In genomic region chr5:24633705-24634325, GRCh38 we compare ENCODE assay signal across 9 cellular contexts. TPM values are rescaled to one million over a fixed set of nuclear protein-coding genes. Genes with fewer than 3 reads are reported as not detected.
DNase-seq lines count a peak whose midpoint lies in the region; ATAC-seq, FAIRE-seq and TF ChIP-seq lines count a peak whose summit lies in the region.
"Had no signal": no experiment of that assay in that cellular context is flagged by ENCODE, and none has a peak within 500 bp of the region (broad histone marks: within the 10 kb centered on the region; RNA-seq: fewer than 3 reads in every experiment).

No MANE protein-coding gene starts in this region.

- H3K27ac ChIP-seq in MM.1S (ENCODE audit: low read length) (no peak overlapping the region), SK-N-SH (ENCODE audit: low read depth in 2 of 2, low read length in 1 of 2) (no peak overlapping the region), transverse colon (no peak overlapping the region)

- H3K36me3 ChIP-seq in MM.1S (replicated peaks; ENCODE audit: insufficient read depth, low read length) (no peaks in the 10 kb centered on the region), SK-N-SH (replicated peaks in 1 of 2; ENCODE audit: control insufficient read depth in 1 of 2, insufficient read depth in 2 of 2, low read length in 1 of 2) (no peaks in the 10 kb centered on the region), transverse colon (no peaks in the 10 kb centered on the region)

- H3K9ac ChIP-seq in MM.1S (ENCODE audit: low read length) (no peak overlapping the region), SK-N-SH (no peak overlapping the region)

- no peaks in the 10 kb centered on the region for H3K27me3 ChIP-seq in MM.1S (replicated peaks; ENCODE audit: insufficient read depth, low read length)
- H3K27me3 ChIP-seq in SK-N-SH (ENCODE audit: insufficient read depth) = no peaks in the 10 kb centered on the region
- H3K27me3 ChIP-seq in transverse colon = no peaks in the 10 kb centered on the region

- H3K36me3 Mint-ChIP-seq in T-cell = no peaks in the 10 kb centered on the region

- H3K4me3 ChIP-seq in MM.1S (ENCODE audit: low read length) = no peak overlapping the region
- no peak overlapping the region for H3K4me3 ChIP-seq in SK-N-SH (ENCODE audit: low read depth in 2 of 2, low read length in 1 of 2)
- H3K4me3 ChIP-seq in transverse colon = no peak overlapping the region

- in situ Hi-C loops in transverse colon (cut with MboI; ENCODE audit: low pct_ligation_motif_present in 1 of 4, low pct_unique_long_range_greater_than_20kb in 1 of 4, low sequenced_read_pairs in 3 of 4) = no loop called here

- H3K4me2 ChIP-seq in MM.1S (ENCODE audit: low read depth, low read length) (no peak overlapping the region), SK-N-SH (no peak overlapping the region)

- ATAC-seq in GM18519 (IDR thresholded peaks at IDR 0.05; ENCODE audit: low FRiP score, unreplicated experiment) (peak; percentile 72), T-cell (replicated peaks in 1 of 4) (no peak)

- DNase-seq in AG08396 (ENCODE audit: low spot score) = peak; percentile 7
- DNase-seq in MM.1S = peak; percentile 64
- DNase-seq in SK-N-SH = peak; percentile 6
- DNase-seq in frontal cortex (ENCODE audit: low spot score in 2 of 2) = no peak
- DNase-seq in transverse colon = no peak
- DNase-seq in T-cell = no peak
- no peak for DNase-seq in GM19239 (ENCODE audit: insufficient read length, low spot score)

- peaks cover 3 to 5% (median 4%) of the 10 kb centered on the region in 3 donors for H3K9me3 Mint-ChIP-seq in T-cell

- H3K4me3 Mint-ChIP-seq in T-cell = no peak overlapping the region

- no peaks in the 10 kb centered on the region for H3K9me2 ChIP-seq in MM.1S (replicated peaks; ENCODE audit: insufficient read depth, low read length)
- H3K9me2 ChIP-seq in SK-N-SH = no peaks in the 10 kb centered on the region

- H4K20me1 ChIP-seq in MM.1S (ENCODE audit: insufficient read depth, low read length) (no peaks in the 10 kb centered on the region), SK-N-SH (ENCODE audit: insufficient read depth) (no peaks in the 10 kb centered on the region)

- TF ChIP-seq POLR2A in transverse colon (IDR thresholded peaks at IDR 0.05) = no peak

- no peak overlapping the region for H3K27ac Mint-ChIP-seq in T-cell

- H3K79me2 ChIP-seq in MM.1S (ENCODE audit: low read length) = no peaks in the 10 kb centered on the region
- no peaks in the 10 kb centered on the region for H3K79me2 ChIP-seq in SK-N-SH (ENCODE audit: insufficient read depth)

- no peaks in the 10 kb centered on the region for H3K9me3 ChIP-seq in MM.1S (replicated peaks; ENCODE audit: insufficient read depth, low read length)
- no peaks in the 10 kb centered on the region for H3K9me3 ChIP-seq in SK-N-SH
- H3K9me3 ChIP-seq in transverse colon = no peaks in the 10 kb centered on the region

- H3K4me1 ChIP-seq in MM.1S (ENCODE audit: low read length) (no peaks in the 10 kb centered on the region), SK-N-SH (ENCODE audit: control insufficient read depth in 1 of 2, insufficient read depth in 2 of 2, low read depth in 1 of 2, low read length in 1 of 2) (no peaks in the 10 kb centered on the region), transverse colon (no peaks in the 10 kb centered on the region)

- TF ChIP-seq RAD21 in SK-N-SH (IDR thresholded peaks at IDR 0.05; ENCODE audit: low read length) = peak; percentile 73

- H3F3A ChIP-seq in MM.1S (ENCODE audit: insufficient read depth, low read length) (no peaks in the 10 kb centered on the region), SK-N-SH (replicated peaks; ENCODE audit: insufficient read depth) (no peaks in the 10 kb centered on the region)

- TF ChIP-seq CTCF in MM.1S (IDR thresholded peaks at IDR 0.05; ENCODE audit: low read length) (peak; percentile 61), SK-N-SH (IDR thresholded peaks at IDR 0.05) (peak; percentile 77), transverse colon (IDR thresholded peaks at IDR 0.05) (peak; percentile 38 to 61 (median 48))

- POLR2A ChIA-PET in SK-N-SH (lab: Yijun Ruan, JAX) (no interaction called here), T-cell (lab: Charles Lee) (interaction anchor here in 1 of 2 donors (0.6 kb wide), 1 partner anchor 182 kb away, joined by 3 read pairs; no protein-coding TSS in a partner anchor)

- TF ChIP-seq EP300 in SK-N-SH (IDR thresholded peaks at IDR 0.05; ENCODE audit: borderline replicate concordance in 1 of 2, low read depth in 1 of 2, low read length in 1 of 2) (no peak), transverse colon (IDR thresholded peaks at IDR 0.05; ENCODE audit: low read depth) (no peak)

- FAIRE-seq in frontal cortex (lab: Jason Lieb, UNC) = peak; percentile 97
- FAIRE-seq in GM19239 (lab: Jason Lieb, UNC) = no peak

- intact Hi-C loops in transverse colon (cut with DNase I; ENCODE audit: low total_unique reads) = no loop called here

- no peaks in the 10 kb centered on the region for H3K27me3 Mint-ChIP-seq in T-cell

- no peak overlapping the region for H2AFZ ChIP-seq in MM.1S (ENCODE audit: low read length)
- H2AFZ ChIP-seq in SK-N-SH (ENCODE audit: low read depth) = no peak overlapping the region

- WGBS in SK-N-SH (ENCODE audit: low lambda C conversion rate) = under 1% methylated on average over 4 of the region's 4 CpGs
- 0 to 1% methylated on average over 4 of the region's 4 CpGs for WGBS in transverse colon (ENCODE audit: low coverage in 1 of 2), 2 donors

- no peaks in the 10 kb centered on the region for H3K4me1 Mint-ChIP-seq in T-cell

- CTCF ChIA-PET in SK-N-SH (lab: Yijun Ruan, JAX) = interaction anchor here (0.8 to 0.9 kb wide), 2 partner anchors 9 to 17 kb away, joined by 3 read pairs; no protein-coding TSS in a partner anchor
- CTCF ChIA-PET in T-cell (lab: Charles Lee) = no interaction called here

TF ChIP-seq in SK-N-SH, 30 proteins besides CTCF, POLR2A, EP300 and RAD21:
- TF ChIP-seq MAX (IDR thresholded peaks at IDR 0.05; ENCODE audit: low read depth) (no peak), YY1 (IDR thresholded peaks at IDR 0.05; ENCODE audit: low read depth) (no peak), JUND (IDR thresholded peaks at IDR 0.05) (no peak), TAF1 (IDR thresholded peaks at IDR 0.05; ENCODE audit: borderline replicate concordance, low read depth, low read length) (no peak), SMC3 (IDR thresholded peaks at IDR 0.05; ENCODE audit: low read depth, low read length) (peak; percentile 50)

RNA-seq across cellular contexts. Expression of gene CDH10, which starts 11.0 kb away (rescaled TPM):
- 0.10 and 0.24 TPM in 2 replicates for polyA plus RNA-seq in SK-N-SH (2012; rRNA removed)
- polyA plus RNA-seq in SK-N-SH (2012; cell fraction: cytosol; rRNA removed) = 0.16 and 0.21 TPM in 2 replicates
- polyA plus RNA-seq in SK-N-SH (2012; cell fraction: nucleus; rRNA removed) = 0.23 and 0.41 TPM in 2 replicates
- 79.9 TPM for total RNA-seq in frontal cortex
- under 1 TPM in 1 of 4 donors, not detected in 3; 0.14 TPM for total RNA-seq in transverse colon
- total RNA-seq in T-cell = not detected
- polyA plus RNA-seq: esophagus had no signal

Comparison
In these comparisons a context has a peak if more than half of its experiments do, and no peak if none do; other contexts are left out.
1. DNase-seq: peak in AG08396 (single experiment), MM.1S (single experiment) and SK-N-SH (single experiment); none in frontal cortex (0 of 2), transverse colon (single experiment), T-cell (0 of 34) and GM19239 (single experiment).
2. RNA of gene CDH10, which starts 11.0 kb away (total RNA-seq): 79.9 TPM in frontal cortex (single experiment); 0.14 TPM in transverse colon and not detected in T-cell; every median in the first group is over 10 times any median in the second.
3. Peak in every context shown above with its lines, with median percentiles within 50 percentile points of each other: CTCF ChIP-seq.